In the genomic region with DNA sequence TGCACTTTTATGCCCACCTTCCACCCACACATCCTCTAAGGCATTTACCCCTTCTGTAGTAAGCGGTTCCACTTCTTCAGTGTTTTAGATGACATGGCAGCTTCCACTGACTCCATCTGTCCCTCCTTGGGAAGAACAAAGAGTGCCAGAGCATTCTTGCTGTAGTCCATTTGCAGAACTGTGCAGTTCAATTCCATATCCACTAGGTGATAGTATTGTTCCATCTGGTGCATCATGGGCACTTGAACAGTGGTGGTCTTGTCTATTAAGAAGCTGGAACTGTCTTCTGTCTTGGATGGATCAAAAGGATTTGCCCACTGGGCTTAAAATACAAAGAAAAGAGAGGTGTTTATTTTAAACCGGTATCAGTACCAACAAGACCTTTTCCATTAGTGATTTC, we compare ENCODE assay signal across 17 cellular contexts. TPM values are rescaled to one million over a fixed set of nuclear protein-coding genes. Genes with fewer than 3 reads are reported as not detected.
DNase-seq lines count a peak whose midpoint lies in the region; ATAC-seq, FAIRE-seq and TF ChIP-seq lines count a peak whose summit lies in the region.
"Had no signal": no experiment of that assay in that cellular context is flagged by ENCODE, and none has a peak within 500 bp of the region (broad histone marks: within the 10 kb centered on the region; RNA-seq: fewer than 3 reads in every experiment).

No MANE protein-coding gene starts in this region.

- H3K27ac ChIP-seq in WERI-Rb-1 (no peak overlapping the region), keratinocyte (ENCODE audit: control insufficient read depth, insufficient read depth, low read length) (no peak overlapping the region)

- H3K4me3 ChIP-seq in WERI-Rb-1 (ENCODE audit: low read depth, low read length), result no peak overlapping the region
- H3K4me3 ChIP-seq in keratinocyte (ENCODE audit: control insufficient read depth in 2 of 3, extremely low read depth in 1 of 3, insufficient read depth in 2 of 3, low read depth in 1 of 3, low read length in 3 of 3), result no peak overlapping the region

- H3K79me2 ChIP-seq in keratinocyte (ENCODE audit: control insufficient read depth, insufficient read depth, low read length), result no peaks in the 10 kb centered on the region

- TF ChIP-seq CTCF in D721Med (IDR thresholded peaks at IDR 0.05; ENCODE audit: insufficient read depth, missing control alignments) (peak; percentile 1), WERI-Rb-1 (IDR thresholded peaks at IDR 0.05; ENCODE audit: low read depth, low read length) (peak; percentile 43; the same call in 1 of the 2 replicates), keratinocyte (optimal IDR thresholded peaks at IDR 0.05 in 1 of 3, IDR thresholded peaks at IDR 0.05 in 1 of 3, conservative IDR thresholded peaks at IDR 0.05 in 1 of 3; ENCODE audit: extremely low read depth in 1 of 3, insufficient read depth in 2 of 3, low read length in 3 of 3) (peak in 2 of 3 experiments; percentile 29 to 35)

- no peak overlapping the region for H2AFZ ChIP-seq in keratinocyte (ENCODE audit: control insufficient read depth, low read length)

- H3K9ac ChIP-seq in keratinocyte (ENCODE audit: control insufficient read depth, extremely low read depth, insufficient read depth, low read length), result no peak overlapping the region

- H3K36me3 ChIP-seq in WERI-Rb-1 (no peaks in the 10 kb centered on the region), keratinocyte (ENCODE audit: control insufficient read depth in 2 of 2, extremely low read depth in 1 of 2, insufficient read depth in 2 of 2, low read length in 2 of 2) (no peaks in the 10 kb centered on the region)

- no peak overlapping the region for H3K4me2 ChIP-seq in keratinocyte (ENCODE audit: control insufficient read depth, extremely low read depth, insufficient read depth, low read depth, low read length)

- H3K9me3 ChIP-seq in WERI-Rb-1 (ENCODE audit: severe bottlenecking), result no peaks in the 10 kb centered on the region
- no peaks in the 10 kb centered on the region for H3K9me3 ChIP-seq in keratinocyte (ENCODE audit: control insufficient read depth, low read depth, low read length)

- dilution Hi-C loops in keratinocyte (cut with MboI; ENCODE audit: extremely low pct_ligation_motif_present, low sequenced_read_pairs), result no loop called here

- ATAC-seq in HG03280 (IDR thresholded peaks at IDR 0.05; ENCODE audit: unreplicated experiment) (no peak), GM18517 (IDR thresholded peaks at IDR 0.05; ENCODE audit: unreplicated experiment) (no peak)

- H3K27me3 ChIP-seq in WERI-Rb-1 (ENCODE audit: insufficient read depth, low read depth, severe bottlenecking), result peaks cover 33% of the 10 kb centered on the region
- peaks cover 13% of the 10 kb centered on the region for H3K27me3 ChIP-seq in keratinocyte (ENCODE audit: control insufficient read depth, extremely low read depth, insufficient read depth, low read length)

- no peak for FAIRE-seq in D721Med (lab: Jason Lieb, UNC)
- no peak for FAIRE-seq in keratinocyte (lab: Jason Lieb, UNC)

- DNase-seq in D721Med (ENCODE audit: insufficient read length, low spot score), result no peak
- DNase-seq in HT-29 (ENCODE audit: low spot score), result peak; percentile 22
- DNase-seq in WERI-Rb-1, result no peak
- no peak for DNase-seq in keratinocyte (ENCODE audit: low read depth, low spot score)
- DNase-seq in G401 (ENCODE audit: low spot score), result no peak
- DNase-seq in NCI-H510A (lab: John Stamatoyannopoulos, UW), result no peak
- DNase-seq: activated CD4-positive, alpha-beta T cell treated with anti-CD3 and anti-CD28 coated beads for 4 hours; activated effector memory CD4-positive, alpha-beta T cell treated with Interleukin-2 at 50 U/mL for 16 hours; C1 segment of cervical spinal cord; NCI-H2171 treated with DMSO at 0.1 percent for 48 hours had no signal

- no peaks in the 10 kb centered on the region for H3K9me1 ChIP-seq in keratinocyte (ENCODE audit: control insufficient read depth, extremely low read depth, insufficient read depth, low read length)

- no peaks in the 10 kb centered on the region for H4K20me1 ChIP-seq in keratinocyte (ENCODE audit: control insufficient read depth, extremely low read depth, insufficient read depth, low read length)

- in situ Hi-C loops in G401 (cut with HindIII; ENCODE audit: low sequenced_read_pairs), result no loop called here

- no peaks in the 10 kb centered on the region for H3K4me1 ChIP-seq in keratinocyte (ENCODE audit: control insufficient read depth, extremely low read depth, insufficient read depth, low read length)

RNA-seq across cellular contexts. Expression of gene SERPINA7, which starts 3.5 kb away (rescaled TPM):
- total RNA-seq in HT-29 (2014; rRNA removed; shearing (Covaris generic)), result not detected in 2 replicates
- polyA plus RNA-seq in keratinocyte, result not detected in 3 replicates
- polyA plus RNA-seq in keratinocyte (2011; ENCODE audit: low read depth), result not detected
- not detected in 2 replicates for polyA plus RNA-seq in keratinocyte (2011; cell fraction: cytosol; rRNA removed)
- not detected in 2 replicates for polyA plus RNA-seq in keratinocyte (2011; cell fraction: nucleus; rRNA removed)
- polyA plus RNA-seq in keratinocyte (2012; ENCODE audit: low replicate concordance), result not detected in 2 replicates
- not detected in 3 replicates for polyA minus RNA-seq in keratinocyte
- not detected for polyA minus RNA-seq in keratinocyte (2011; cell fraction: cytosol; rRNA and poly(A)+ RNA removed)
- polyA minus RNA-seq in keratinocyte (2011; cell fraction: nucleus; rRNA and poly(A)+ RNA removed), result not detected in 2 replicates
- total RNA-seq in G401 (2014; rRNA removed; shearing (Covaris generic)), result not detected in 2 replicates
- total RNA-seq: cerebellum, H4, lower leg skin, omental fat pad had no signal
- polyA plus RNA-seq: IgD-negative memory B cell had no signal
